In genomic region chr17:42561908-42562844, GRCh38 we compare ENCODE assay signal across 8 cellular contexts. TPM values are rescaled to one million over a fixed set of nuclear protein-coding genes. Genes with fewer than 3 reads are reported as not detected.
DNase-seq lines count a peak whose midpoint lies in the region; ATAC-seq lines count a peak whose summit lies in the region.

COASY (plus strand) TSS chr17:42562148; CDS start chr17:42562623, 475 bp downstream.

- ATAC-seq in HG03135 (IDR thresholded peaks at IDR 0.05; ENCODE audit: unreplicated experiment) = no peak

- DNase-seq in GF-D8 (lab: John Stamatoyannopoulos, UW) (peak; percentile 86), HK-2 (ENCODE audit: unreplicated experiment) (peak; percentile 97), NCI-H82 (lab: John Stamatoyannopoulos, UW) (peak; percentile 99), dermis blood vessel endothelial cell (peak; percentile 99), left kidney (ENCODE audit: low read depth, low spot score) (peak; percentile 99)
- DNase-seq in activated CD4-positive, alpha-beta T cell treated with anti-CD3 and anti-CD28 coated beads, Interleukin-2, amount 50 U/mL, for 4 hours = peak; percentile 90 to 91
- DNase-seq in stimulated activated CD4-positive, alpha-beta T cell treated with anti-CD3 and anti-CD28 coated beads, Interleukin-1b, Interleukin-23, amount 100 ng/mL, for 4 hours (ENCODE audit: low read depth in 2 of 2) = peak; percentile 86 to 91

RNA-seq across cellular contexts. Expression of gene COASY, which starts in this region (rescaled TPM):
- total RNA-seq in dermis blood vessel endothelial cell = 9.5 and 33.9 TPM in 2 replicates
